ENCODE assay signal across 1 cellular context in the genomic region with DNA sequence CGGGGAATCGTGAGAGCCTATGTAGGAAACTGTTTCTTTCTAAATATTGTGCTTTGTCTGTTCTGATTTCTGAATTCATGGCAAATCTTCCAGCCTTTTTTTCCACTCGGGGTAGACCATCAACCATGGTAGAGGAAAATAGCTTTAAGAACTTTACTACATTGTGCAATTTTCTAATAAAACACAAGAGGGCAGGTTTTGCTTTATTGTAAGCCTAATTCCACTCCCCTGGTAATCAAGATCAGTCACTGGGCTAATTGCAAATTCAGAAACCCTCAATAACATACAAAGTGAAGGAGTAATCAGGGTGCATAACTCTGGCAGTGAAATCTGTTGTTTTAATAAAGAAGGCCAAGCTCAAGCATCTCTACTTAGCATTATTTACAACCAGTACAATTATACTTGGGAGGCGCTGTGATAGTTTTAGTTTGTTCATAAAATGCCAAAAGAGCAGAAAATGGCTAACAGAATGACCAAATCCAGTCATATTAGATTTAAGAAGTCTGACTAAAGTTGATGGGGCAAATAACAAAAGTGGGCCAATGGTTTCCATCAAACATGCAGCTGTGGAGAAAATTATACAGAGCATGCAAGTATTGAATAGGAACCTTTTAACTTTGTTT.
TF ChIP-seq lines count a peak whose summit lies in the region.

No MANE protein-coding gene starts in this region.

TF ChIP-seq in SK-N-SH treated with all-trans-retinoic acid at 6 μM for 48 hours, 23 proteins besides CTCF, POLR2A, EP300 and RAD21 (continued from another document):
- TF ChIP-seq, protein P1, sequence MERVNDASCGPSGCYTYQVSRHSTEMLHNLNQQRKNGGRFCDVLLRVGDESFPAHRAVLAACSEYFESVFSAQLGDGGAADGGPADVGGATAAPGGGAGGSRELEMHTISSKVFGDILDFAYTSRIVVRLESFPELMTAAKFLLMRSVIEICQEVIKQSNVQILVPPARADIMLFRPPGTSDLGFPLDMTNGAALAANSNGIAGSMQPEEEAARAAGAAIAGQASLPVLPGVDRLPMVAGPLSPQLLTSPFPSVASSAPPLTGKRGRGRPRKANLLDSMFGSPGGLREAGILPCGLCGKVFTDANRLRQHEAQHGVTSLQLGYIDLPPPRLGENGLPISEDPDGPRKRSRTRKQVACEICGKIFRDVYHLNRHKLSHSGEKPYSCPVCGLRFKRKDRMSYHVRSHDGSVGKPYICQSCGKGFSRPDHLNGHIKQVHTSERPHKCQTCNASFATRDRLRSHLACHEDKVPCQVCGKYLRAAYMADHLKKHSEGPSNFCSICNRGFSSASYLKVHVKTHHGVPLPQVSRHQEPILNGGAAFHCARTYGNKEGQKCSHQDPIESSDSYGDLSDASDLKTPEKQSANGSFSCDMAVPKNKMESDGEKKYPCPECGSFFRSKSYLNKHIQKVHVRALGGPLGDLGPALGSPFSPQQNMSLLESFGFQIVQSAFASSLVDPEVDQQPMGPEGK (CRISPR knock-in tag; IDR thresholded peaks at IDR 0.05; ENCODE audit: borderline replicate concordance): no peak
- TF ChIP-seq RARB (CRISPR knock-in tag; IDR thresholded peaks at IDR 0.05): no peak
- TF ChIP-seq ESRRG (CRISPR knock-in tag; IDR thresholded peaks at IDR 0.05): no peak
